Comparison of ENCODE assay signal across 20 cellular contexts in the genomic region with DNA sequence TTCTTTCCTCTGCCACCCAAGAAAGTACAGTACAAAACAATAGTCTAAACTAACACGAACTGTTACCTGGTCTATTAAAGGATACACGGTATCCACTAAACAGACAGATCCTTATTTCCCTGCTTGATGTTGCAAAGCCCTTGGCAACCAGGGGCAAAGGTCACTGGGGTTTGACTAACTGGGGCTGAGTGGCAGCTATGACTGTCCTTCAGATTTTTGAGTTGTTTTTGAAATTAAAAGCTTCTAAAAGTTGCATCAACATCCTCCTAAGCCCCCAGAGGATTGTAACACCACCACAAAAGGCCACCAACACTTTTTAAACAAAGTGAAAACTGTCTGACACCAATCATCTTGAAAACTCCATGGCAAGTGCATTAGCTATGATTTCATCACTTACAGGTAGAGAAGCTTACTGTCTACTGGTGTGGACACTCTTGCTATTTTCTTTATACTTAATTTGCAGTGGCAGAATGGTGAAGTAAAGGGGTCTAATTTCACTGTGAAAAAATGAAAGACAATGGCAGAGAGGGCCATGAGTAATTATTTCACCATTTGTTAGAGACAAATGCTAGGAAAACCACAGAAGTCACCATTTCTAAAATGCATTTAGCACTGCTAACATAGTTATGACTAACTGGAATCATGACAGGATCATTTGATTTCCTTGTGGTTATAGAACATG.
DNase-seq lines count a peak whose midpoint lies in the region; FAIRE-seq lines count a peak whose summit lies in the region.
"Had no signal": no experiment of that assay in that cellular context is flagged by ENCODE, and none has a peak within 500 bp of the region (broad histone marks: within the 10 kb centered on the region; RNA-seq: fewer than 3 reads in every experiment).

No MANE protein-coding gene starts in this region.

- DNase-seq in DMS53 (lab: John Stamatoyannopoulos, UW) (peak; percentile 58), DMS53 treated with DMSO at 0.1 percent for 48 hours (lab: John Stamatoyannopoulos, UW; ENCODE audit: unreplicated experiment) (no peak), RCC 7860 (ENCODE audit: low spot score) (peak; percentile 55), iris pigment epithelial cell (ENCODE audit: low read depth) (peak; percentile 19), NCI-H1105 (lab: John Stamatoyannopoulos, UW) (no peak), amygdala (lab: John Stamatoyannopoulos, UW) (no peak), cerebellar cortex (ENCODE audit: low spot score) (no peak), epidermal melanocyte (ENCODE audit: insufficient read length, low spot score) (no peak)
- DNase-seq: activated B cell treated with CpG ODN at 0.5 μM for 24 hours; activated CD4-positive, alpha-beta memory T cell treated with anti-CD3 and anti-CD28 coated beads for 36 hours; activated naive CD4-positive, alpha-beta T cell treated with Interleukin-2 at 50 U/mL for 16 hours; C1 segment of cervical spinal cord; effector memory CD8-positive, alpha-beta T cell; heart left ventricle; Kasumi-1; NCI-H2107; SHP77 treated with DMSO at 0.1 percent for 48 hours; stimulated activated CD4-positive, alpha-beta T cell treated with anti-CD3 and anti-CD28 coated beads, Interleukin-15, amount 100 ng/mL, for 24 hours; T-helper 2 cell; thyroid gland had no signal

- FAIRE-seq in RCC 7860 (lab: Jason Lieb, UNC) = peak; percentile 79

Comparison
In these comparisons a context has a peak if more than half of its experiments do, and no peak if none do; other contexts are left out.
1. DNase-seq: peak in DMS53 (single experiment), RCC 7860 (single experiment) and iris pigment epithelial cell (single experiment); none in DMS53 treated with DMSO at 0.1 percent for 48 hours (single experiment), NCI-H1105 (single experiment), amygdala (0 of 56), cerebellar cortex (single experiment) and epidermal melanocyte (single experiment).